ENCODE assay signal across 27 cellular contexts in genomic region chr15:100055821-100056220, GRCh38.
"Had no signal": no experiment of that assay in that cellular context is flagged by ENCODE, and none has a peak within 500 bp of the region (broad histone marks: within the 10 kb centered on the region; RNA-seq: fewer than 3 reads in every experiment).

No MANE protein-coding gene starts in this region.

- FAIRE-seq: kidney, small intestine had no signal

- H3K27ac ChIP-seq: heart left ventricle, ovary, sigmoid colon, uterus, WERI-Rb-1 had no signal

- ATAC-seq: activated naive CD8-positive, alpha-beta T cell treated with anti-CD3 and anti-CD28 coated beads, Interleukin-2, amount 50 U/mL, for 24 hours; effector memory CD8-positive, alpha-beta T cell; heart left ventricle; left colon; stimulated activated effector memory CD8-positive, alpha-beta T cell treated with anti-CD3 and anti-CD28 coated beads, Interleukin-12 subunit alpha, Interleukin-12 subunit beta, amount 100 ng/mL, for 72 hours had no signal

- DNase-seq: activated CD4-positive, alpha-beta memory T cell treated with anti-CD3 and anti-CD28 coated beads for 36 hours; activated CD4-positive, alpha-beta T cell treated with anti-CD3 and anti-CD28 coated beads, Interleukin-2, amount 10 ng/mL, durations not matched to agents 24 days and 14 days; activated CD4-positive, CD25-positive, alpha-beta regulatory T cell treated with anti-CD3 and anti-CD28 coated beads, Interleukin-2, amount 50 U/mL, for 72 hours; activated CD8-positive, alpha-beta memory T cell treated with anti-CD3 and anti-CD28 coated beads, Interleukin-2, amount 50 U/mL, for 4 hours; activated gamma-delta T cell treated with Interleukin-2 at 50 U/mL for 16 hours; activated naive CD8-positive, alpha-beta T cell treated with anti-CD3 and anti-CD28 coated beads, Interleukin-2, amount 50 U/mL, for 24 hours; activated T-cell treated with anti-CD3 and anti-CD28 coated beads, Interleukin-2, amount 50 U/mL, for 1 hour; amygdala; caudate nucleus; cortex of kidney; effector memory CD8-positive, alpha-beta T cell; erythroblast; foreskin fibroblast; heart left ventricle; hypothalamus; immature natural killer cell; kidney; left colon; naive B cell; ovary; retina; sigmoid colon; small intestine; stimulated activated CD4-positive, alpha-beta T cell treated with anti-CD3 and anti-CD28 coated beads, Interleukin-4, amount 100 ng/mL, for 24 hours; uterus; WERI-Rb-1 had no signal

- H3K27me3 ChIP-seq: heart left ventricle, ovary, sigmoid colon, uterus had no signal

- H3K36me3 ChIP-seq: heart left ventricle, ovary, sigmoid colon, uterus, WERI-Rb-1 had no signal

- H3K4me1 ChIP-seq: sigmoid colon, uterus had no signal

- H3K4me3 ChIP-seq: heart left ventricle, ovary, sigmoid colon, uterus had no signal

- H3K9me3 ChIP-seq: heart left ventricle, ovary, sigmoid colon, uterus had no signal
